In the genomic region with DNA sequence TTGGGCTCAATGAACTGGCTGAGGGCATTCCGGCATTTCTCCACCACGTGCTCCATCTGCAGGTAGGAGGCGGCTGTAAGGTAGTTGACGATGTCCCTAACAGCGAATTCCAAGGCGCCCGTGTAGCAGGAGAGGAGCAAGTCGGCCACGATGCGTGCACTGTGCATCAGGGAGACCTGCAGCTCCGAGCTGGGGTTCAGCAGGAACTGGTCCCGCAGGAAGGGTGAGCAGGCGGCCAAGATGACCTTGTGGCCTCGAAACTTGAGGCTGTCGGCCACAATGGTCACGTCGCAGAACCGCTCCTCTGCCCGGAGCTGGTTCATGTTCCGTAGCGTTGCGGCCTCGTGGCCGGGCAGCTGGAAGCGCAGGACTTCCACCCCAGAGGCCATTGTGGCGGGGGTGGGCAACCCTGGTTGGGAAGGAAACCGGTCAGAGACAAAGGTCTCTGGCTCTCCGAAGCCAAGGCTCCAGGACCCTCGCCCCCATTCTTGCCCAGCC, we compare ENCODE assay signal across 8 cellular contexts.
A peak's percentile ranks its signal among the peaks of the same experiment; 100 is the strongest.
DNase-seq lines count a peak whose midpoint lies in the region; ATAC-seq and TF ChIP-seq lines count a peak whose summit lies in the region.

No MANE protein-coding gene starts in this region.

- ATAC-seq in HG03469 (IDR thresholded peaks at IDR 0.05; ENCODE audit: unreplicated experiment) (no peak), HG03159 (IDR thresholded peaks at IDR 0.05; ENCODE audit: unreplicated experiment) (no peak)

- H3K36me3 ChIP-seq in KMS-11 (ENCODE audit: insufficient read depth) (no peaks in the 10 kb centered on the region), muscle layer of colon (ENCODE audit: insufficient read depth, low read length) (peaks cover 4% of the 10 kb centered on the region)

- H3K4me1 ChIP-seq in KMS-11 (ENCODE audit: low read depth, poor library complexity, severe bottlenecking), result peaks cover 25% of the 10 kb centered on the region
- H3K4me1 ChIP-seq in muscle layer of colon (ENCODE audit: insufficient read depth, low read length), result peaks cover 40% of the 10 kb centered on the region

- H3K4me3 ChIP-seq in AG09309 (ENCODE audit: control insufficient read depth, low read depth, low read length), result peak overlapping the region; percentile 58
- H3K4me3 ChIP-seq in KMS-11 (IDR thresholded peaks at IDR 0.05; ENCODE audit: insufficient read depth, low read depth, low read length), result no peak overlapping the region
- H3K4me3 ChIP-seq in muscle layer of colon (ENCODE audit: low read depth in 1 of 2, low read length in 2 of 2), result peak overlapping the region; percentile 75 to 93

- DNase-seq in AG09309 (ENCODE audit: low read depth), result no peak
- no peak for DNase-seq in middle frontal gyrus (ENCODE audit: extremely low spot score, low spot score)
- DNase-seq in NOMO-1 treated with DMSO at 0.1 percent for 48 hours (lab: John Stamatoyannopoulos, UW; ENCODE audit: unreplicated experiment), result no peak

- H3K9ac ChIP-seq in KMS-11 (peak overlapping the region; percentile 61; the same call in 1 of the 2 replicates), muscle layer of colon (ENCODE audit: low read length) (no peak overlapping the region)

- H3K27me3 ChIP-seq in KMS-11 (ENCODE audit: insufficient read depth, low read depth) (no peaks in the 10 kb centered on the region; the same call in 1 of the 2 replicates), muscle layer of colon (ENCODE audit: control insufficient read depth in 1 of 2, insufficient read depth in 2 of 2, low read length in 2 of 2) (no peaks in the 10 kb centered on the region)

- peaks cover 14% of the 10 kb centered on the region for H3K79me2 ChIP-seq in KMS-11 (ENCODE audit: insufficient read depth, low read depth)

- peak overlapping the region; percentile 60; the same call in 1 of the 2 replicates for H3K4me2 ChIP-seq in KMS-11

- no peak for TF ChIP-seq CTCF in AG09309 (IDR thresholded peaks at IDR 0.05; ENCODE audit: control insufficient read depth, insufficient read depth, low read depth, low read length, missing control alignments)
- TF ChIP-seq CTCF in KMS-11 (conservative IDR thresholded peaks at IDR 0.05; ENCODE audit: low read depth, low read length), result no peak

- no peaks in the 10 kb centered on the region for H4K20me1 ChIP-seq in KMS-11 (ENCODE audit: insufficient read depth)

- H3K9me3 ChIP-seq in muscle layer of colon (ENCODE audit: low read length), result no peaks in the 10 kb centered on the region

- H2AFZ ChIP-seq in KMS-11 (ENCODE audit: low read depth), result no peak overlapping the region

- H3K27ac ChIP-seq in KMS-11 (0 out of 2 replicates have a peak overlapping the region, but pooled peaks have one; percentile 46), cingulate gyrus (ENCODE audit: low read depth, low read length) (peak overlapping the region; percentile 99), muscle layer of colon (ENCODE audit: low read depth, low read length) (peak overlapping the region; percentile 80)

Comparison
In these comparisons a context has a peak if more than half of its experiments do, and no peak if none do; other contexts are left out.
1. H3K27ac ChIP-seq: peak in every context shown above with its lines; median percentile 99 in cingulate gyrus; 80 in muscle layer of colon; 46 in KMS-11.